10 cellular contexts compared by ENCODE assay signal in the genomic region with DNA sequence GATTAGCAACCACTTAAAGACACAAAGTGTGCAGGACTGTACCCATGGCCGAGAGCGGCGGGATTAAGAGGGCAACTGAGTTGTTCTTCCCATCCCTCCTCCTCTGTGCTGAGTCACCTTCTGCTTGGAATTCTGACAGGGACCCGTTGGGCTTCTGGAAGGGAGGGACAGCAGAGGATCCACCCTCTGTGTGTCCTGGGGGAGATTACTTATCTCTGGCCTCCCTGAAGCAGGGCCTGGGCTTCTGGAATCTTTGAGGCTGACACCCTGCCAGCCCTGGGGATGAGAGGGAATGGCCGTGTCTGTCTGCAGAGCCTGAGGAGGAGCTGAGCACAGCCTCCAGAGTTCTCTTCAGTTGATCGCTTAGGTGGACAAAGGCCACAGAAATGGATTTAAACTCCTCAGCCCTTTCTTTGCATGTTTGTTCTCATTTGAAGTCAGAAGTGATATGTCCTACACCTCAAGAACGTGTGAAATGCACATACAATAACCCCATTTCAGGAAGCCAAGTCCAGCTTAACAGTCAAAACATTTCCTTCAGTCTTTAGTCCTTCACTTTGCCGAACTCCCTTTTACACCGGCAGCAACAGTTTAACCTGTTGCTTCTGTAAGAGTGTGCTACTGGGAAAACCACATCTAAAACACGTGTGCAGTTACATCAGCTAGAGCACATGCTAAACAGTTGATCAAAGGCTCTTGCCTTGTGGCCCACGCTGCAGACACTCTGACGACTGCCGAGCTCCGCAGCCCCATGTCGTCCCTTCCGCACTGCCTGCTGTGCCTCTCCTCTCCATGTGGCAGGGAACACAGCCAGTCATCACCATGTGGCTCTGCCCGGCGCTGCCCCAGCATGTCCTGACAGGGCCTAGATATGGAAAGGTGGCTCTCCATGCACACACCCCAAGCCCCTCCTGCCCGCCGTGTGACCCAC. TPM values are rescaled to one million over a fixed set of nuclear protein-coding genes. Genes with fewer than 3 reads are reported as not detected.
A peak's percentile ranks its signal among the peaks of the same experiment; 100 is the strongest.
DNase-seq lines count a peak whose midpoint lies in the region; ATAC-seq, FAIRE-seq and TF ChIP-seq lines count a peak whose summit lies in the region.
"Had no signal": no experiment of that assay in that cellular context is flagged by ENCODE, and none has a peak within 500 bp of the region (broad histone marks: within the 10 kb centered on the region; RNA-seq: fewer than 3 reads in every experiment).

No MANE protein-coding gene starts in this region.

- no peak overlapping the region for H3K4me3 ChIP-seq in esophagus (ENCODE audit: low read depth in 1 of 2, low read length in 2 of 2)
- H3K4me3 ChIP-seq in left ventricle myocardium inferior, result no peak overlapping the region

- 54 to 63% methylated on average over 20 of the region's 20 CpGs for WGBS in esophagus, 2 donors

- no peak for TF ChIP-seq CTCF in left ventricle myocardium inferior (IDR thresholded peaks at IDR 0.05; ENCODE audit: borderline replicate concordance)

- FAIRE-seq in GM19239 (lab: Jason Lieb, UNC), result no peak

- H3K27ac ChIP-seq in esophagus (ENCODE audit: low read depth in 2 of 2, low read length in 1 of 2) (peak overlapping the region; percentile 22 to 30), left ventricle myocardium inferior (replicated peaks) (no peak overlapping the region)

- no peaks in the 10 kb centered on the region for H3K36me3 ChIP-seq in esophagus (ENCODE audit: control insufficient read depth in 2 of 2, insufficient read depth in 2 of 2, low read length in 1 of 2)
- no peaks in the 10 kb centered on the region for H3K36me3 ChIP-seq in left ventricle myocardium inferior

- intact Hi-C loops in left ventricle myocardium inferior (cut with micrococcal nuclease), result no loop called here

- no peaks in the 10 kb centered on the region for H3K27me3 ChIP-seq in esophagus (ENCODE audit: control insufficient read depth in 1 of 2, insufficient read depth in 2 of 2, low read length in 2 of 2)
- H3K27me3 ChIP-seq in left ventricle myocardium inferior (ENCODE audit: low read depth), result peaks cover 85% of the 10 kb centered on the region

- H3K4me1 ChIP-seq in esophagus (ENCODE audit: control insufficient read depth in 2 of 2, insufficient read depth in 2 of 2, low read length in 1 of 2), result no peaks in the 10 kb centered on the region
- no peaks in the 10 kb centered on the region for H3K4me1 ChIP-seq in left ventricle myocardium inferior

- DNase-seq in HUDEP-2 (lab: John Stamatoyannopoulos, UW; ENCODE audit: unreplicated experiment in 76 of 76) (peak in 73 of 76 experiments; percentile 13 to 86 (median 57)), GM19239 (ENCODE audit: insufficient read length, low spot score) (no peak), left ventricle myocardium inferior (no peak), NCI-H146 treated with DMSO at 0.1 percent for 48 hours (lab: John Stamatoyannopoulos, UW; ENCODE audit: unreplicated experiment) (no peak)
- peak; percentile 89 for DNase-seq in activated CD8-positive, alpha-beta memory T cell treated with anti-CD3 and anti-CD28 coated beads for 24 hours
- DNase-seq in stimulated activated CD4-positive, alpha-beta T cell treated with anti-CD3 and anti-CD28 coated beads, TNF-alpha, amount 100 ng/mL, for 24 hours (ENCODE audit: low read depth in 3 of 3), result peak in 2 of 3 experiments; percentile 75 to 79
- DNase-seq: cerebellar nuclear complex, NCI-H2107 had no signal

- H3K9me3 ChIP-seq in esophagus (ENCODE audit: control insufficient read depth in 2 of 2, insufficient read depth in 1 of 2, low read depth in 1 of 2, low read length in 1 of 2) (no peaks in the 10 kb centered on the region), left ventricle myocardium inferior (replicated peaks) (no peaks in the 10 kb centered on the region)

- no peak for ATAC-seq in GM18873 (IDR thresholded peaks at IDR 0.05; ENCODE audit: low FRiP score, unreplicated experiment)

RNA-seq across cellular contexts. Expression of a gene that starts 55.7 kb away (rescaled TPM):
- polyA plus RNA-seq in esophagus, result 1 to 10 TPM; 1.0 to 1.1 TPM
- total RNA-seq in left ventricle myocardium inferior, result 2.1 TPM

Comparison
In these comparisons a context has a peak if more than half of its experiments do, and no peak if none do; other contexts are left out.
1. DNase-seq: peak in HUDEP-2 (73 of 76), activated CD8-positive, alpha-beta memory T cell treated with anti-CD3 and anti-CD28 coated beads for 24 hours (single experiment) and stimulated activated CD4-positive, alpha-beta T cell treated with anti-CD3 and anti-CD28 coated beads, TNF-alpha, amount 100 ng/mL, for 24 hours (2 of 3); none in GM19239 (single experiment), left ventricle myocardium inferior (single experiment) and NCI-H146 treated with DMSO at 0.1 percent for 48 hours (single experiment).